ENCODE assay signal across 30 cellular contexts in genomic region chr16:89944773-89945172, GRCh38. TPM values are rescaled to one million over a fixed set of nuclear protein-coding genes. Genes with fewer than 3 reads are reported as not detected.
DNase-seq lines count a peak whose midpoint lies in the region; ATAC-seq and TF ChIP-seq lines count a peak whose summit lies in the region.
"Had no signal": no experiment of that assay in that cellular context is flagged by ENCODE, and none has a peak within 500 bp of the region (broad histone marks: within the 10 kb centered on the region; RNA-seq: fewer than 3 reads in every experiment).

No MANE protein-coding gene starts in this region.

- peak overlapping the region; percentile 100 for H3K4me2 ChIP-seq in DOHH2 (ENCODE audit: low read length)
- H3K4me2 ChIP-seq: A549, SK-N-SH had no signal

- no peak overlapping the region for H3K27ac Mint-ChIP-seq in WTC11
- H3K27ac Mint-ChIP-seq: CD4-positive, alpha-beta T cell; T-helper 1 cell treated with Interleukin-12 subunit alpha and Interleukin-12 subunit beta and Interleukin-4 antibody, amounts not matched to agents 30 μg/mL and 1 μg/mL, for 36 hours had no signal

- H3K4me1 Mint-ChIP-seq in WTC11, result peaks cover 6% of the 10 kb centered on the region; the same call in 1 of the 2 replicates

- peaks cover 82% of the 10 kb centered on the region for H3K4me1 ChIP-seq in DOHH2 (ENCODE audit: control insufficient read depth, low read length)

- H3K4me3 Mint-ChIP-seq in WTC11, result no peak overlapping the region
- H3K4me3 Mint-ChIP-seq: T-helper 1 cell treated with Interleukin-12 subunit alpha and Interleukin-12 subunit beta and Interleukin-4 antibody, amounts not matched to agents 30 μg/mL and 1 μg/mL, for 36 hours had no signal

- H3K27me3 ChIP-seq in DOHH2 (ENCODE audit: control insufficient read depth, low read length), result no peaks in the 10 kb centered on the region
- H3K27me3 ChIP-seq: ovary, upper lobe of right lung had no signal

- POLR2A ChIA-PET in WTC11 (lab: Charles Lee), result no interaction called here

- H3F3A ChIP-seq in DOHH2 (ENCODE audit: control insufficient read depth, insufficient read depth), result peaks cover 56% of the 10 kb centered on the region

- DNase-seq in NOMO-1 treated with DMSO at 0.1 percent for 48 hours (lab: John Stamatoyannopoulos, UW; ENCODE audit: unreplicated experiment) (peak; percentile 65), germinal center (ENCODE audit: low spot score) (peak; percentile 60), WTC11 (ENCODE audit: low spot score) (no peak), RKO (ENCODE audit: low spot score) (no peak), cerebellar cortex (ENCODE audit: low spot score) (no peak)
- DNase-seq in stimulated activated CD4-positive, alpha-beta T cell treated with anti-CD3 and anti-CD28 coated beads, Interleukin-2, amount 100 ng/mL, for 48 hours, result no peak
- DNase-seq: activated CD4-positive, alpha-beta T cell treated with anti-CD3 and anti-CD28 coated beads, Interleukin-2, amount 50 U/mL, for 4 hours; activated naive CD4-positive, alpha-beta T cell; caudate nucleus; CD4-positive, alpha-beta T cell; cortex of kidney; effector memory CD4-positive, alpha-beta T cell; glutamatergic neuron; GOT3; KG1; left ventricle myocardium inferior; mesenchymal stem cell; NCI-H146; NCI-H2107; NCI-H345; ovary; SK-N-SH; stimulated activated CD4-positive, alpha-beta T cell treated with anti-CD3 and anti-CD28 coated beads, Interleukin-4, amount 100 ng/mL, for 4 hours; substantia nigra; upper lobe of right lung had no signal

- peaks cover 43% of the 10 kb centered on the region for H3K27me3 Mint-ChIP-seq in WTC11 (ENCODE audit: low read depth)

- H4K20me1 ChIP-seq in DOHH2 (ENCODE audit: control insufficient read depth, insufficient read depth, low read depth, low read length), result no peaks in the 10 kb centered on the region

- peak; percentile 49 for ATAC-seq in GM18517 (IDR thresholded peaks at IDR 0.05; ENCODE audit: unreplicated experiment)
- no peak for ATAC-seq in WTC11
- ATAC-seq: A549; activated CD4-positive, CD25-positive, alpha-beta regulatory T cell treated with anti-CD3 and anti-CD28 coated beads, Interleukin-2, amount 50 U/mL, for 24 hours; upper lobe of right lung had no signal

- no peaks in the 10 kb centered on the region for H3K9me3 ChIP-seq in DOHH2 (ENCODE audit: control insufficient read depth, insufficient read depth, low read length)
- H3K9me3 ChIP-seq: A549, left ventricle myocardium inferior, ovary, SK-N-SH, upper lobe of right lung had no signal

- no peaks in the 10 kb centered on the region for H3K9me2 ChIP-seq in DOHH2 (replicated peaks; ENCODE audit: control insufficient read depth, low read length)
- H3K9me2 ChIP-seq: SK-N-SH had no signal

- peak overlapping the region; percentile 44 for H3K4me3 ChIP-seq in DOHH2 (ENCODE audit: low read length)
- H3K4me3 ChIP-seq: A549, left ventricle myocardium inferior, ovary, upper lobe of right lung had no signal

- H3K9me3 Mint-ChIP-seq in WTC11, result no peaks in the 10 kb centered on the region
- H3K9me3 Mint-ChIP-seq: CD4-positive, alpha-beta T cell; T-helper 1 cell treated with Interleukin-12 subunit alpha and Interleukin-12 subunit beta and Interleukin-4 antibody, amounts not matched to agents 30 μg/mL and 1 μg/mL, for 36 hours had no signal

- CTCF ChIA-PET in WTC11 (lab: Charles Lee), result interaction anchor here (1.4 kb wide), 1 partner anchor 9 kb away, joined by 5 read pairs; no protein-coding TSS in a partner anchor

- no peaks in the 10 kb centered on the region for H3K36me3 Mint-ChIP-seq in WTC11

- peaks cover 29% of the 10 kb centered on the region for H3K79me2 ChIP-seq in DOHH2 (ENCODE audit: control insufficient read depth, low read length)

- H3K27ac ChIP-seq in DOHH2 (ENCODE audit: low read depth, low read length), result peak overlapping the region; percentile 93
- H3K27ac ChIP-seq: A549, left ventricle myocardium inferior, ovary, upper lobe of right lung had no signal

- H3K36me3 ChIP-seq in DOHH2 (ENCODE audit: control insufficient read depth, low read length), result peaks cover 21% of the 10 kb centered on the region
- H3K36me3 ChIP-seq: left ventricle myocardium inferior, ovary, upper lobe of right lung had no signal

- TF ChIP-seq CTCF in DOHH2 (IDR thresholded peaks at IDR 0.05; ENCODE audit: low read depth, low read length, poor library complexity, severe bottlenecking) (no peak), WTC11 (IDR thresholded peaks at IDR 0.05) (no peak)

TF ChIP-seq in WTC11, 78 proteins besides CTCF, POLR2A, EP300 and RAD21 (continues in another document):
- TF ChIP-seq RORB (CRISPR knock-in tag; IDR thresholded peaks at IDR 0.05) (no peak), NR3C1 (CRISPR knock-in tag; conservative IDR thresholded peaks at IDR 0.05; ENCODE audit: low read depth) (no peak), E2F4 (CRISPR knock-in tag; IDR thresholded peaks at IDR 0.05; ENCODE audit: borderline replicate concordance, low read depth) (no peak), JAZF1 (CRISPR knock-in tag; IDR thresholded peaks at IDR 0.05) (no peak), FOXP1 (CRISPR knock-in tag; IDR thresholded peaks at IDR 0.05; ENCODE audit: borderline replicate concordance) (no peak), TP53 (CRISPR knock-in tag; IDR thresholded peaks at IDR 0.05) (no peak), NR1H2 (CRISPR knock-in tag; IDR thresholded peaks at IDR 0.05) (no peak), ZNF396 (CRISPR knock-in tag; IDR thresholded peaks at IDR 0.05; ENCODE audit: borderline replicate concordance) (no peak), ZBTB21 (CRISPR knock-in tag; IDR thresholded peaks at IDR 0.05; ENCODE audit: borderline replicate concordance) (no peak), USF2 (CRISPR knock-in tag; IDR thresholded peaks at IDR 0.05) (no peak), ZNF671 (CRISPR knock-in tag; IDR thresholded peaks at IDR 0.05) (no peak), PRDM15 (CRISPR knock-in tag; IDR thresholded peaks at IDR 0.05) (no peak), CREB1 (CRISPR knock-in tag; IDR thresholded peaks at IDR 0.05) (no peak), ZNF232 (CRISPR knock-in tag; IDR thresholded peaks at IDR 0.05) (no peak)
- TF ChIP-seq, protein P1, sequence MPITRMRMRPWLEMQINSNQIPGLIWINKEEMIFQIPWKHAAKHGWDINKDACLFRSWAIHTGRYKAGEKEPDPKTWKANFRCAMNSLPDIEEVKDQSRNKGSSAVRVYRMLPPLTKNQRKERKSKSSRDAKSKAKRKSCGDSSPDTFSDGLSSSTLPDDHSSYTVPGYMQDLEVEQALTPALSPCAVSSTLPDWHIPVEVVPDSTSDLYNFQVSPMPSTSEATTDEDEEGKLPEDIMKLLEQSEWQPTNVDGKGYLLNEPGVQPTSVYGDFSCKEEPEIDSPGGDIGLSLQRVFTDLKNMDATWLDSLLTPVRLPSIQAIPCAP (CRISPR knock-in tag; IDR thresholded peaks at IDR 0.05), result no peak

RNA-seq across cellular contexts. Expression of gene DEF8, which starts 3.8 kb away (rescaled TPM):
- total RNA-seq in WTC11 (2021), result 64.5 to 64.7 TPM (median 64.6 TPM) in 3 replicates

RNA-seq across cellular contexts. Expression of gene TUBB3, which starts 21.6 kb away (rescaled TPM):
- total RNA-seq in WTC11 (2021), result 150 to 209 TPM (median 163 TPM) in 3 replicates

RNA-seq across cellular contexts. Expression of gene MC1R, which starts 26.1 kb away (rescaled TPM):
- 3.4 to 3.8 TPM (median 3.5 TPM) in 3 replicates for total RNA-seq in WTC11 (2021)

Comparison
In these comparisons a context has a peak if more than half of its experiments do, and no peak if none do; other contexts are left out.
1. DNase-seq: peak in NOMO-1 treated with DMSO at 0.1 percent for 48 hours (single experiment) and germinal center (single experiment); none in WTC11 (single experiment), RKO (single experiment), cerebellar cortex (single experiment) and stimulated activated CD4-positive, alpha-beta T cell treated with anti-CD3 and anti-CD28 coated beads, Interleukin-2, amount 100 ng/mL, for 48 hours (0 of 2).